In the genomic region with DNA sequence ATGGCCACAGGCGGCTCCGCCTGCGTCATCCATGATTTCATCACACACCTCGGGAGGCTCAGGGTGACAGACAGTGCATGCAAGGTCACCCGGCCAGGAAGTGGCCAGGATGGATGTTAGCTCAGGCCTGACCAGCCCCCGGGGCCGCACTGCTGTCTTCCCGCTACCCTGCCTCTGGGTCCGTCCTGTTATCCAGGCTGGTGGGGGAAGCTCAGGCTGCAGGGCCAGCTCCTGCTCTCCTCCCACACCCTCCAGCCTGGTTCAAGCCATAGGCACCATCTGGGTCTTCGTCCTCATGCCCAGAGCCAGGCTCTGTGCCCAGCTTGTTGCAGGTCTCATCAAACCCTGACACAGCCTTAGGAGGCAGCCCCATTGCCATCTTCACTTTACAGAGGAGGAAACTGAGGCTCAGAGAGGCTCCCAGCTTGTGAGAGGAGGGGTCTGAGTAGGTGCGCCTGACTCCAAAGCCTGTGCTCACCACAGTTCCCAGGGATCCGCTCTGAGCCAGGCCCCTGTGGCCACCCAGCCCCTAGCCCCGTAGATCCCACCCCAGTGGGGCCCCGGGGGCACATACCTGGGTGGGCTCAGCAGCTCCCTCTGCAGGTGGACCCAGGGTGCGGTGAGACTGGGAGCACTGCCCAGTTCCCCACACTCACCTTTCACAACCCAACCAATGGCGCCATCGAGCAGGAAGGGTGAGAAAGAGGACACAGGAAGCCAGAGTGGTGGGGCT, we compare ENCODE assay signal across 1 cellular context.
TF ChIP-seq lines count a peak whose summit lies in the region.

No MANE protein-coding gene starts in this region.

TF ChIP-seq in SK-N-SH treated with all-trans-retinoic acid at 6 μM for 48 hours, 23 proteins besides CTCF, POLR2A, EP300 and RAD21 (continued from another document):
- TF ChIP-seq TSHZ2 (CRISPR knock-in tag; IDR thresholded peaks at IDR 0.05) (no peak), ZNF8 (CRISPR knock-in tag; IDR thresholded peaks at IDR 0.05) (no peak), GLIS3 (CRISPR knock-in tag; IDR thresholded peaks at IDR 0.05) (no peak), PPARA (CRISPR knock-in tag; IDR thresholded peaks at IDR 0.05; ENCODE audit: borderline replicate concordance) (no peak), ISL1 (CRISPR knock-in tag; IDR thresholded peaks at IDR 0.05) (no peak), ZFP3 (CRISPR knock-in tag; IDR thresholded peaks at IDR 0.05) (no peak), ESRRG (CRISPR knock-in tag; IDR thresholded peaks at IDR 0.05) (no peak), RARB (CRISPR knock-in tag; IDR thresholded peaks at IDR 0.05) (no peak), ARNTL (CRISPR knock-in tag; IDR thresholded peaks at IDR 0.05; ENCODE audit: borderline replicate concordance, low read depth) (no peak), POU6F1 (CRISPR knock-in tag; IDR thresholded peaks at IDR 0.05; ENCODE audit: borderline replicate concordance, low read depth) (no peak), ZNF565 (CRISPR knock-in tag; conservative IDR thresholded peaks at IDR 0.05; ENCODE audit: low read depth) (no peak), ZC3H10 (CRISPR knock-in tag; IDR thresholded peaks at IDR 0.05) (no peak)
- TF ChIP-seq, protein P1, sequence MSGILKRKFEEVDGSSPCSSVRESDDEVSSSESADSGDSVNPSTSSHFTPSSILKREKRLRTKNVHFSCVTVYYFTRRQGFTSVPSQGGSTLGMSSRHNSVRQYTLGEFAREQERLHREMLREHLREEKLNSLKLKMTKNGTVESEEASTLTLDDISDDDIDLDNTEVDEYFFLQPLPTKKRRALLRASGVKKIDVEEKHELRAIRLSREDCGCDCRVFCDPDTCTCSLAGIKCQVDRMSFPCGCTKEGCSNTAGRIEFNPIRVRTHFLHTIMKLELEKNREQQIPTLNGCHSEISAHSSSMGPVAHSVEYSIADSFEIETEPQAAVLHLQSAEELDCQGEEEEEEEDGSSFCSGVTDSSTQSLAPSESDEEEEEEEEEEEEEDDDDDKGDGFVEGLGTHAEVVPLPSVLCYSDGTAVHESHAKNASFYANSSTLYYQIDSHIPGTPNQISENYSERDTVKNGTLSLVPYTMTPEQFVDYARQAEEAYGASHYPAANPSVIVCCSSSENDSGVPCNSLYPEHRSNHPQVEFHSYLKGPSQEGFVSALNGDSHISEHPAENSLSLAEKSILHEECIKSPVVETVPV (CRISPR knock-in tag; IDR thresholded peaks at IDR 0.05), result no peak
